In the genomic region with DNA sequence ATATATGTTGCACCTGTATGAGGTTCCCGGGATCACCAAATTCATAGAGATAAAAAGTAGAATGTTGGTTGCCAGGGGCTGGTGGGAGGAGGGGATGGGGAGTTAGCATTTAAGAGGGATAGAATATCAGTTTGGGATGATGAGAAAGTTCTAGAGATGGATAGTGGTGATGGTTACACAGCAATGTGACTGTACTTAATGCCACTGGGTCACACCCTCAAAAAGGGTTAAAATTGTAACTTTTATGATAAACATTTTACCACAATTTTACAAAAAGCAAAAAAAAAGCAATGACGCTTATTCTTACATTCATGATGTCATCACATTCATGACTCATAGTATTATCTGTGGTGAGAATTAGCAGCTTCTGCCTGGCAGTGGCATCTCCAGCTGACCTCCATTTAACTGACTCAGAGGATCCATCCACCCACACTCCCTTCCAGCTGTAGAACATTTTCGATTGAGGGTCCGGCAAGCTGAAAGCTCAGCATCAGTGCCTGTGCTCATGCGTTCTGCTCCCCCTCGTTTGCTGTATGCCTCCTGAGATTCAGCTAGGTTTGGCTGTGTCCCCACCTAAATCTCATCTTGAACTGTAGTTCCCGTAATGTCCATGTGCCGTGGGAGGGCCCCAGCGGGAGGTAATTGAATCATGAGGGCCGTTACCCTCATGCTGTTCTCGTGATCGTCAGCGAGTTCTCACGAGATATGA, we compare ENCODE assay signal across 16 cellular contexts.
A peak's percentile ranks its signal among the peaks of the same experiment; 100 is the strongest.
DNase-seq lines count a peak whose midpoint lies in the region; ATAC-seq and TF ChIP-seq lines count a peak whose summit lies in the region.
"Had no signal": no experiment of that assay in that cellular context is flagged by ENCODE, and none has a peak within 500 bp of the region (broad histone marks: within the 10 kb centered on the region; RNA-seq: fewer than 3 reads in every experiment).

No MANE protein-coding gene starts in this region.

- H3K27ac ChIP-seq in GM23338 (ENCODE audit: low read depth): no peak overlapping the region
- H3K27ac ChIP-seq: esophagus muscularis mucosa, parathyroid adenoma had no signal

- H3K4me2 ChIP-seq in GM23338: no peak overlapping the region

- TF ChIP-seq CTCF in AG09309 (IDR thresholded peaks at IDR 0.05; ENCODE audit: control insufficient read depth, insufficient read depth, low read depth, low read length, missing control alignments) (no peak), GM23338 (conservative IDR thresholded peaks at IDR 0.05; ENCODE audit: low read depth in 2 of 2) (no peak)

- H3K27me3 Mint-ChIP-seq in GM23338 (ENCODE audit: insufficient read depth, low read depth, poor library complexity): no peaks in the 10 kb centered on the region

- H3F3A ChIP-seq in GM23338 (replicated peaks; ENCODE audit: low read depth): no peaks in the 10 kb centered on the region

- H3K27me3 ChIP-seq in GM23338 (ENCODE audit: insufficient read depth): no peaks in the 10 kb centered on the region

- no peaks in the 10 kb centered on the region for H3K79me2 ChIP-seq in GM23338 (replicated peaks; ENCODE audit: insufficient read depth)
- H3K79me2 ChIP-seq: parathyroid adenoma had no signal

- H3K27ac Mint-ChIP-seq in GM23338: no peak overlapping the region; the same call in 1 of the 2 replicates
- H3K27ac Mint-ChIP-seq: CD8-positive, alpha-beta T cell; mesothelial cell of epicardium had no signal

- DNase-seq in AG09309 (ENCODE audit: low read depth) (peak; percentile 13), GM23338 (ENCODE audit: low spot score) (peak; percentile 23), kidney tubule cell (ENCODE audit: low spot score) (peak; percentile 9), NCI-H526 (lab: John Stamatoyannopoulos, UW) (no peak), DMS114 treated with DMSO at 0.1 percent for 48 hours (lab: John Stamatoyannopoulos, UW; ENCODE audit: unreplicated experiment) (no peak), nucleus accumbens (lab: John Stamatoyannopoulos, UW) (no peak)
- DNase-seq in activated T-cell treated with anti-CD3 and anti-CD28 coated beads, Interleukin-2, amount 50 U/mL, for 48 hours: peak; percentile 24 to 34
- DNase-seq: CD8-positive, alpha-beta T cell; NCI-H1105; NCI-H510A had no signal

- H3K4me1 ChIP-seq in GM23338 (ENCODE audit: insufficient read depth): peaks cover 6% of the 10 kb centered on the region; the same call in 1 of the 2 replicates
- H3K4me1 ChIP-seq: esophagus muscularis mucosa, parathyroid adenoma had no signal

- H3K36me3 Mint-ChIP-seq in GM23338 (ENCODE audit: low read depth): no peaks in the 10 kb centered on the region
- H3K36me3 Mint-ChIP-seq: CD8-positive, alpha-beta T cell; mesothelial cell of epicardium had no signal

- ATAC-seq in GM23338 (no peak), HG02642 (IDR thresholded peaks at IDR 0.05; ENCODE audit: poor library complexity, unreplicated experiment) (no peak)
- ATAC-seq: CD8-positive, alpha-beta T cell; Right ventricle myocardium inferior had no signal

- H3K4me3 Mint-ChIP-seq in GM23338: no peak overlapping the region
- H3K4me3 Mint-ChIP-seq: CD8-positive, alpha-beta T cell; central memory CD8-positive, alpha-beta T cell; mesothelial cell of epicardium had no signal

- peaks cover 12% of the 10 kb centered on the region; the same call in 1 of the 2 replicates for H3K9me2 ChIP-seq in GM23338 (ENCODE audit: insufficient read depth)

- H4K20me1 ChIP-seq in GM23338 (replicated peaks; ENCODE audit: insufficient read depth): no peaks in the 10 kb centered on the region

- 0 out of 2 replicates have a peak overlapping the region, but pooled peaks have one; percentile 7 for H2AFZ ChIP-seq in GM23338
- H2AFZ ChIP-seq: parathyroid adenoma had no signal

- H3K4me1 Mint-ChIP-seq in GM23338: peaks cover 8% of the 10 kb centered on the region
- H3K4me1 Mint-ChIP-seq: central memory CD8-positive, alpha-beta T cell; mesothelial cell of epicardium had no signal

- H3K36me3 ChIP-seq in GM23338 (ENCODE audit: insufficient read depth): no peaks in the 10 kb centered on the region
- H3K36me3 ChIP-seq: esophagus muscularis mucosa had no signal

- no peaks in the 10 kb centered on the region for H3K9me3 Mint-ChIP-seq in GM23338
- H3K9me3 Mint-ChIP-seq: CD8-positive, alpha-beta T cell; central memory CD8-positive, alpha-beta T cell; mesothelial cell of epicardium had no signal

- H3K4me3 ChIP-seq in AG09309 (ENCODE audit: control insufficient read depth, low read depth, low read length) (no peak overlapping the region), GM23338 (no peak overlapping the region)
- H3K4me3 ChIP-seq: esophagus muscularis mucosa had no signal

TF ChIP-seq in GM23338, 12 proteins besides CTCF, POLR2A, EP300 and RAD21 (continues in another document):
- TF ChIP-seq CREB1 (CRISPR knock-in tag; IDR thresholded peaks at IDR 0.05; ENCODE audit: low read depth): no peak
- no peak for TF ChIP-seq ZNF331 (CRISPR knock-in tag; IDR thresholded peaks at IDR 0.05; ENCODE audit: low read depth)
- no peak for TF ChIP-seq EZH2 (IDR thresholded peaks at IDR 0.05; ENCODE audit: low read depth, unreplicated experiment)
- no peak for TF ChIP-seq STAT1 (IDR thresholded peaks at IDR 0.05; ENCODE audit: unreplicated experiment)
- TF ChIP-seq, protein P1, sequence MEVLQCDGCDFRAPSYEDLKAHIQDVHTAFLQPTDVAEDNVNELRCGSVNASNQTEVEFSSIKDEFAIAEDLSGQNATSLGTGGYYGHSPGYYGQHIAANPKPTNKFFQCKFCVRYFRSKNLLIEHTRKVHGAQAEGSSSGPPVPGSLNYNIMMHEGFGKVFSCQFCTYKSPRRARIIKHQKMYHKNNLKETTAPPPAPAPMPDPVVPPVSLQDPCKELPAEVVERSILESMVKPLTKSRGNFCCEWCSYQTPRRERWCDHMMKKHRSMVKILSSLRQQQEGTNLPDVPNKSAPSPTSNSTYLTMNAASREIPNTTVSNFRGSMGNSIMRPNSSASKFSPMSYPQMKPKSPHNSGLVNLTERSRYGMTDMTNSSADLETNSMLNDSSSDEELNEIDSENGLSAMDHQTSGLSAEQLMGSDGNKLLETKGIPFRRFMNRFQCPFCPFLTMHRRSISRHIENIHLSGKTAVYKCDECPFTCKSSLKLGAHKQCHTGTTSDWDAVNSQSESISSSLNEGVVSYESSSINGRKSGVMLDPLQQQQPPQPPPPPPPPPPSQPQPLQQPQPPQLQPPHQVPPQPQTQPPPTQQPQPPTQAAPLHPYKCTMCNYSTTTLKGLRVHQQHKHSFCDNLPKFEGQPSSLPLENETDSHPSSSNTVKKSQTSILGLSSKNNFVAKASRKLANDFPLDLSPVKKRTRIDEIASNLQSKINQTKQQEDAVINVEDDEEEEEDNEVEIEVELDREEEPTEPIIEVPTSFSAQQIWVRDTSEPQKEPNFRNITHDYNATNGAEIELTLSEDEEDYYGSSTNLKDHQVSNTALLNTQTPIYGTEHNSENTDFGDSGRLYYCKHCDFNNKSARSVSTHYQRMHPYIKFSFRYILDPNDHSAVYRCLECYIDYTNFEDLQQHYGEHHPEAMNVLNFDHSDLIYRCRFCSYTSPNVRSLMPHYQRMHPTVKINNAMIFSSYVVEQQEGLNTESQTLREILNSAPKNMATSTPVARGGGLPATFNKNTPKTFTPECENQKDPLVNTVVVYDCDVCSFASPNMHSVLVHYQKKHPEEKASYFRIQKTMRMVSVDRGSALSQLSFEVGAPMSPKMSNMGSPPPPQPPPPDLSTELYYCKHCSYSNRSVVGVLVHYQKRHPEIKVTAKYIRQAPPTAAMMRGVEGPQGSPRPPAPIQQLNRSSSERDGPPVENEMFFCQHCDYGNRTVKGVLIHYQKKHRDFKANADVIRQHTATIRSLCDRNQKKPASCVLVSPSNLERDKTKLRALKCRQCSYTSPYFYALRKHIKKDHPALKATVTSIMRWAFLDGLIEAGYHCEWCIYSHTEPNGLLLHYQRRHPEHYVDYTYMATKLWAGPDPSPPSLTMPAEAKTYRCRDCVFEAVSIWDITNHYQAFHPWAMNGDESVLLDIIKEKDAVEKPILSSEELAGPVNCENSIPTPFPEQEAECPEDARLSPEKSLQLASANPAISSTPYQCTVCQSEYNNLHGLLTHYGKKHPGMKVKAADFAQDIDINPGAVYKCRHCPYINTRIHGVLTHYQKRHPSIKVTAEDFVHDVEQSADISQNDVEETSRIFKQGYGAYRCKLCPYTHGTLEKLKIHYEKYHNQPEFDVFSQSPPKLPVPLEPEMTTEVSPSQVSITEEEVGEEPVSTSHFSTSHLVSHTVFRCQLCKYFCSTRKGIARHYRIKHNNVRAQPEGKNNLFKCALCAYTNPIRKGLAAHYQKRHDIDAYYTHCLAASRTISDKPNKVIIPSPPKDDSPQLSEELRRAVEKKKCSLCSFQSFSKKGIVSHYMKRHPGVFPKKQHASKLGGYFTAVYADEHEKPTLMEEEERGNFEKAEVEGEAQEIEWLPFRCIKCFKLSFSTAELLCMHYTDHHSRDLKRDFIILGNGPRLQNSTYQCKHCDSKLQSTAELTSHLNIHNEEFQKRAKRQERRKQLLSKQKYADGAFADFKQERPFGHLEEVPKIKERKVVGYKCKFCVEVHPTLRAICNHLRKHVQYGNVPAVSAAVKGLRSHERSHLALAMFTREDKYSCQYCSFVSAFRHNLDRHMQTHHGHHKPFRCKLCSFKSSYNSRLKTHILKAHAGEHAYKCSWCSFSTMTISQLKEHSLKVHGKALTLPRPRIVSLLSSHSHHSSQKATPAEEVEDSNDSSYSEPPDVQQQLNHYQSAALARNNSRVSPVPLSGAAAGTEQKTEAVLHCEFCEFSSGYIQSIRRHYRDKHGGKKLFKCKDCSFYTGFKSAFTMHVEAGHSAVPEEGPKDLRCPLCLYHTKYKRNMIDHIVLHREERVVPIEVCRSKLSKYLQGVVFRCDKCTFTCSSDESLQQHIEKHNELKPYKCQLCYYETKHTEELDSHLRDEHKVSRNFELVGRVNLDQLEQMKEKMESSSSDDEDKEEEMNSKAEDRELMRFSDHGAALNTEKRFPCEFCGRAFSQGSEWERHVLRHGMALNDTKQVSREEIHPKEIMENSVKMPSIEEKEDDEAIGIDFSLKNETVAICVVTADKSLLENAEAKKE (CRISPR knock-in tag; IDR thresholded peaks at IDR 0.05): no peak
- TF ChIP-seq, protein P2, sequence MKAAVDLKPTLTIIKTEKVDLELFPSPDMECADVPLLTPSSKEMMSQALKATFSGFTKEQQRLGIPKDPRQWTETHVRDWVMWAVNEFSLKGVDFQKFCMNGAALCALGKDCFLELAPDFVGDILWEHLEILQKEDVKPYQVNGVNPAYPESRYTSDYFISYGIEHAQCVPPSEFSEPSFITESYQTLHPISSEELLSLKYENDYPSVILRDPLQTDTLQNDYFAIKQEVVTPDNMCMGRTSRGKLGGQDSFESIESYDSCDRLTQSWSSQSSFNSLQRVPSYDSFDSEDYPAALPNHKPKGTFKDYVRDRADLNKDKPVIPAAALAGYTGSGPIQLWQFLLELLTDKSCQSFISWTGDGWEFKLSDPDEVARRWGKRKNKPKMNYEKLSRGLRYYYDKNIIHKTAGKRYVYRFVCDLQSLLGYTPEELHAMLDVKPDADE (IDR thresholded peaks at IDR 0.05): no peak

Comparison
In these comparisons a context has a peak if more than half of its experiments do, and no peak if none do; other contexts are left out.
1. DNase-seq: peak in AG09309 (single experiment), GM23338 (single experiment), activated T-cell treated with anti-CD3 and anti-CD28 coated beads, Interleukin-2, amount 50 U/mL, for 48 hours (2 of 2) and kidney tubule cell (single experiment); none in NCI-H526 (0 of 2), DMS114 treated with DMSO at 0.1 percent for 48 hours (single experiment) and nucleus accumbens (0 of 56).